Comparison of ENCODE assay signal across 1 cellular context in genomic region chr1:31793586-31794285, GRCh38.
TF ChIP-seq lines count a peak whose summit lies in the region.

No MANE protein-coding gene starts in this region.

TF ChIP-seq in H1, 55 proteins besides CTCF, POLR2A, EP300 and RAD21:
- TF ChIP-seq RNF2 (IDR thresholded peaks at IDR 0.05; ENCODE audit: borderline replicate concordance, low read depth, low read length, missing control alignments, poor library complexity, severe bottlenecking) (no peak), SAP30 (IDR thresholded peaks at IDR 0.05; ENCODE audit: insufficient read depth, insufficient replicate concordance, low read length) (no peak), CBX8 (IDR thresholded peaks at IDR 0.05; ENCODE audit: borderline replicate concordance, low read depth, low read length) (no peak), FOSL1 (IDR thresholded peaks at IDR 0.05; ENCODE audit: insufficient read depth, low read depth, low read length) (no peak)
